2 cellular contexts compared by ENCODE assay signal in genomic region chr16:30983898-30984610, GRCh38.
TF ChIP-seq lines count a peak whose summit lies in the region.

No MANE protein-coding gene starts in this region.

TF ChIP-seq in endothelial cell of umbilical vein, 7 proteins besides CTCF, POLR2A, EP300 and RAD21:
- TF ChIP-seq FOS (IDR thresholded peaks at IDR 0.05; ENCODE audit: borderline replicate concordance, insufficient read depth, low read length): no peak
- TF ChIP-seq MYC (IDR thresholded peaks at IDR 0.05; ENCODE audit: low read depth, low read length): no peak
- no peak for TF ChIP-seq EZH2 (IDR thresholded peaks at IDR 0.05; ENCODE audit: borderline replicate concordance, low read depth, low read length, severe bottlenecking)

TF ChIP-seq in GM12891, 5 proteins besides CTCF, POLR2A, EP300 and RAD21:
- TF ChIP-seq POU2F2 (IDR thresholded peaks at IDR 0.05; ENCODE audit: low read depth, low read length) (no peak), SPI1 (IDR thresholded peaks at IDR 0.05; ENCODE audit: low read depth, low read length) (no peak), PAX5 (IDR thresholded peaks at IDR 0.05; ENCODE audit: insufficient read depth, low read length, severe bottlenecking) (no peak), POLR2AphosphoS5 (IDR thresholded peaks at IDR 0.05; ENCODE audit: low read depth, low read length) (no peak), TAF1 (IDR thresholded peaks at IDR 0.05; ENCODE audit: low read depth, low read length) (no peak)
